In genomic region chr19:55447421-55448174, GRCh38 we compare ENCODE assay signal across 1 cellular context.
TF ChIP-seq lines count a peak whose summit lies in the region.

No MANE protein-coding gene starts in this region.

TF ChIP-seq in GM12878, 131 proteins besides CTCF, POLR2A, EP300 and RAD21:
- TF ChIP-seq WRNIP1 (IDR thresholded peaks at IDR 0.05; ENCODE audit: borderline replicate concordance, low read depth, low read length), result no peak
- no peak for TF ChIP-seq SMARCA5 (IDR thresholded peaks at IDR 0.05)
- no peak for TF ChIP-seq MTA3 (IDR thresholded peaks at IDR 0.05; ENCODE audit: borderline replicate concordance, low read length)
TF ChIP-seq in GM12878: peak in this region for 0.
